ENCODE assay signal across 1 cellular context in genomic region chr2:61543062-61543461, GRCh38.
TF ChIP-seq lines count a peak whose summit lies in the region.

No MANE protein-coding gene starts in this region.

TF ChIP-seq in GM12878, 131 proteins besides CTCF, POLR2A, EP300 and RAD21:
- TF ChIP-seq EGR1 (IDR thresholded peaks at IDR 0.05; ENCODE audit: borderline replicate concordance in 1 of 2, low read depth in 2 of 2, low read length in 2 of 2) = no peak
- TF ChIP-seq HDAC6 (IDR thresholded peaks at IDR 0.05; ENCODE audit: unreplicated experiment) = no peak
- no peak for TF ChIP-seq USF1 (IDR thresholded peaks at IDR 0.05; ENCODE audit: borderline replicate concordance, extremely low read length, insufficient read depth, low read depth, low read length)
